ENCODE assay signal across 10 cellular contexts in the genomic region with DNA sequence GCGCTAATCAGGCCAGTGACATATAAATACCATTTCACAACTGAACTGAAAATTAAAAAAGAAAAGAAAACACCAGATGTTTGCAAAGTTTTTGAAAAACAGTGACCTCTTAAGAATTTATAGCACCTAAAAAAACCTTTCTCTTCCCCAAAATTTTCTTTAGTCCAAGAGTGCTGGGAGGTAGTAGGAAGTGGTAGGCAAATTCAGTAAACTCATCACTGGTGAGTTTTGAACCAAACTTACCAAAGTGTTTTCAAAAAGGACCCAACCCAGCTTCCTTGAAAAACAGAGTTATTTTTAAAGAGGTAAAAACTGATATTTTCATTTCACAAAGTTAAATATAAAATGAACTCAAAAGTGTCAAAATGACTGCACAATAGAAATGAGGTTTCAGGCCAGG. TPM values are rescaled to one million over a fixed set of nuclear protein-coding genes. Genes with fewer than 3 reads are reported as not detected.
DNase-seq lines count a peak whose midpoint lies in the region; ATAC-seq and TF ChIP-seq lines count a peak whose summit lies in the region.
"Had no signal": no experiment of that assay in that cellular context is flagged by ENCODE, and none has a peak within 500 bp of the region (broad histone marks: within the 10 kb centered on the region; RNA-seq: fewer than 3 reads in every experiment).

No MANE protein-coding gene starts in this region.

- no peaks in the 10 kb centered on the region for H3K36me3 Mint-ChIP-seq in activated T-helper 17 cell treated with anti-CD3 and anti-CD28 coated beads, Interleukin-2, amount 50 U/mL, for 72 hours (ENCODE audit: low read depth)

- H3K27ac ChIP-seq in esophagus muscularis mucosa (replicated peaks in 1 of 4) (peak overlapping the region; percentile 76 to 85 (median 82)), subcutaneous abdominal adipose tissue (ENCODE audit: low read depth, low read length) (peak overlapping the region; percentile 69), SK-N-SH (ENCODE audit: low read depth in 2 of 2, low read length in 1 of 2) (no peak overlapping the region)

- H3K9me2 ChIP-seq in SK-N-SH = no peaks in the 10 kb centered on the region

- no peak for TF ChIP-seq RAD21 in SK-N-SH (IDR thresholded peaks at IDR 0.05; ENCODE audit: low read length)

- no peak for TF ChIP-seq EP300 in esophagus muscularis mucosa (IDR thresholded peaks at IDR 0.05)
- no peak for TF ChIP-seq EP300 in SK-N-SH (IDR thresholded peaks at IDR 0.05; ENCODE audit: borderline replicate concordance in 1 of 2, low read depth in 1 of 2, low read length in 1 of 2)

- H3K4me1 Mint-ChIP-seq in activated T-helper 17 cell treated with anti-CD3 and anti-CD28 coated beads, Interleukin-2, amount 50 U/mL, for 72 hours = no peaks in the 10 kb centered on the region

- H3K27me3 ChIP-seq in esophagus muscularis mucosa = no peaks in the 10 kb centered on the region
- no peaks in the 10 kb centered on the region for H3K27me3 ChIP-seq in subcutaneous abdominal adipose tissue (ENCODE audit: control insufficient read depth in 5 of 5, insufficient read depth in 4 of 5, low read length in 5 of 5)
- H3K27me3 ChIP-seq in SK-N-SH (ENCODE audit: insufficient read depth) = no peaks in the 10 kb centered on the region

- H3K4me3 ChIP-seq in esophagus muscularis mucosa = no peak overlapping the region
- H3K4me3 ChIP-seq in subcutaneous abdominal adipose tissue (ENCODE audit: low read depth in 1 of 5, low read length in 5 of 5) = no peak overlapping the region
- no peak overlapping the region for H3K4me3 ChIP-seq in SK-N-SH (ENCODE audit: low read depth in 2 of 2, low read length in 1 of 2)

- intact Hi-C loops in esophagus muscularis mucosa (cut with DNase I) = no loop called here

- H3K9me3 Mint-ChIP-seq in activated T-helper 17 cell treated with anti-CD3 and anti-CD28 coated beads, Interleukin-2, amount 50 U/mL, for 72 hours = no peaks in the 10 kb centered on the region

- DNase-seq in esophagus muscularis mucosa (ENCODE audit: extremely low spot score) (no peak), SK-N-SH (no peak), NCI-H1436 (lab: John Stamatoyannopoulos, UW) (no peak)
- DNase-seq: DMS153; NK-92 treated with Interleukin-12 subunit alpha and Interleukin-12 subunit beta, amount 100 ng/mL, for 24 hours had no signal

- 77% methylated on average over 1 of the region's 1 CpG for WGBS in esophagus muscularis mucosa
- WGBS in SK-N-SH (ENCODE audit: low lambda C conversion rate) = 95% methylated on average over 1 of the region's 1 CpG

- peaks cover 58% of the 10 kb centered on the region for H4K20me1 ChIP-seq in SK-N-SH (ENCODE audit: insufficient read depth)

- ATAC-seq in GM21381 (IDR thresholded peaks at IDR 0.05; ENCODE audit: unreplicated experiment) (peak; percentile 20), HG03342 (IDR thresholded peaks at IDR 0.05; ENCODE audit: unreplicated experiment) (peak; percentile 9), HG02870 (IDR thresholded peaks at IDR 0.05; ENCODE audit: unreplicated experiment) (no peak)
- ATAC-seq in activated T-helper 17 cell treated with anti-CD3 and anti-CD28 coated beads, Interleukin-2, amount 50 U/mL, for 72 hours (replicated peaks) = no peak

- POLR2A ChIA-PET in SK-N-SH (lab: Yijun Ruan, JAX) = interaction anchor here (0.6 kb wide), 1 partner anchor 343 kb away, joined by 4 read pairs; no protein-coding TSS in a partner anchor

- H3K27me3 Mint-ChIP-seq in activated T-helper 17 cell treated with anti-CD3 and anti-CD28 coated beads, Interleukin-2, amount 50 U/mL, for 72 hours = no peaks in the 10 kb centered on the region

- H3K79me2 ChIP-seq in SK-N-SH (ENCODE audit: insufficient read depth) = peaks cover 40% of the 10 kb centered on the region

- no peaks in the 10 kb centered on the region for H3F3A ChIP-seq in SK-N-SH (replicated peaks; ENCODE audit: insufficient read depth)

- H3K36me3 ChIP-seq in esophagus muscularis mucosa = peaks cover 0 to 13% (median 0%) of the 10 kb centered on the region in 4 donors
- H3K36me3 ChIP-seq in subcutaneous abdominal adipose tissue (ENCODE audit: control insufficient read depth in 5 of 5, insufficient read depth in 5 of 5, low read length in 5 of 5) = peaks cover 0 to 11% (median 6%) of the 10 kb centered on the region in 5 donors
- H3K36me3 ChIP-seq in SK-N-SH (replicated peaks in 1 of 2; ENCODE audit: control insufficient read depth in 1 of 2, insufficient read depth in 2 of 2, low read length in 1 of 2) = peaks cover 3 to 11% of the 10 kb centered on the region in 2 experiments

- H3K4me1 ChIP-seq in esophagus muscularis mucosa = peaks cover 87 to 100% (median 98%) of the 10 kb centered on the region in 4 donors
- peaks cover 0 to 37% (median 33%) of the 10 kb centered on the region in 5 donors for H3K4me1 ChIP-seq in subcutaneous abdominal adipose tissue (ENCODE audit: control insufficient read depth in 5 of 5, insufficient read depth in 5 of 5, low read length in 5 of 5)
- peaks cover 7 to 16% of the 10 kb centered on the region in 2 experiments; a peak in 3 of 4 replicates for H3K4me1 ChIP-seq in SK-N-SH (ENCODE audit: control insufficient read depth in 1 of 2, insufficient read depth in 2 of 2, low read depth in 1 of 2, low read length in 1 of 2)

- no peak overlapping the region for H3K4me3 Mint-ChIP-seq in activated T-helper 17 cell treated with anti-CD3 and anti-CD28 coated beads, Interleukin-2, amount 50 U/mL, for 72 hours

- H3K27ac Mint-ChIP-seq in activated T-helper 17 cell treated with anti-CD3 and anti-CD28 coated beads, Interleukin-2, amount 50 U/mL, for 72 hours = no peak overlapping the region

- no peak for TF ChIP-seq POLR2A in esophagus muscularis mucosa (IDR thresholded peaks at IDR 0.05; ENCODE audit: low read depth)

- H3K4me2 ChIP-seq in SK-N-SH = no peak overlapping the region

- H3K9ac ChIP-seq in subcutaneous abdominal adipose tissue (ENCODE audit: low read length in 5 of 5) (peak overlapping the region in 1 of 5 donors; percentile 11), SK-N-SH (no peak overlapping the region)

- CTCF ChIA-PET in SK-N-SH (lab: Yijun Ruan, JAX) = interaction anchor here (0.9 to 2.5 kb wide), 5 partner anchors 14 to 108 kb away, joined by 3 to 15 read pairs (median 3); no protein-coding TSS in a partner anchor

- TF ChIP-seq CTCF in esophagus muscularis mucosa (IDR thresholded peaks at IDR 0.05) (no peak), SK-N-SH (IDR thresholded peaks at IDR 0.05) (no peak)

- no peak overlapping the region for H2AFZ ChIP-seq in SK-N-SH (ENCODE audit: low read depth)

- no peaks in the 10 kb centered on the region for H3K9me3 ChIP-seq in esophagus muscularis mucosa
- H3K9me3 ChIP-seq in subcutaneous abdominal adipose tissue (ENCODE audit: control insufficient read depth in 5 of 5, low read length in 5 of 5) = no peaks in the 10 kb centered on the region
- no peaks in the 10 kb centered on the region for H3K9me3 ChIP-seq in SK-N-SH

TF ChIP-seq in SK-N-SH, 30 proteins besides CTCF, POLR2A, EP300 and RAD21 (continues in another document):
- no peak for TF ChIP-seq ELF1 (IDR thresholded peaks at IDR 0.05)
- no peak for TF ChIP-seq JUND (IDR thresholded peaks at IDR 0.05)
- no peak for TF ChIP-seq FOXJ3 (CRISPR knock-in tag; IDR thresholded peaks at IDR 0.05)
- TF ChIP-seq NRF1 (IDR thresholded peaks at IDR 0.05; ENCODE audit: low read depth, low read length) = no peak
- no peak for TF ChIP-seq GATA2 (CRISPR knock-in tag; IDR thresholded peaks at IDR 0.05)

RNA-seq across cellular contexts. Expression of gene ATP6V1E2, which starts 27.4 kb away (rescaled TPM):
- 1 to 10 TPM; 3.6 to 7.5 (median 5.5) TPM for total RNA-seq in esophagus muscularis mucosa
- total RNA-seq in activated T-helper 17 cell treated with anti-CD3 and anti-CD28 coated beads, Interleukin-2, amount 50 U/mL, for 72 hours = 1 to 10 TPM; 2.2 to 5.2 TPM
- 9.3 and 9.5 TPM in 2 replicates for polyA plus RNA-seq in SK-N-SH (2012; rRNA removed)
- polyA plus RNA-seq in SK-N-SH (2012; cell fraction: cytosol; rRNA removed) = 6.3 and 9.7 TPM in 2 replicates
- 7.2 and 8.1 TPM in 2 replicates for polyA plus RNA-seq in SK-N-SH (2012; cell fraction: nucleus; rRNA removed)

RNA-seq across cellular contexts. Expression of gene RHOQ, which starts 27.5 kb away (rescaled TPM):
- 100 to 1,000 TPM; 107 to 168 (median 142) TPM for total RNA-seq in esophagus muscularis mucosa
- total RNA-seq in activated T-helper 17 cell treated with anti-CD3 and anti-CD28 coated beads, Interleukin-2, amount 50 U/mL, for 72 hours = 1 to 10 TPM; 5.2 to 8.4 TPM
- polyA plus RNA-seq in SK-N-SH (2012; rRNA removed) = 33.6 and 41.2 TPM in 2 replicates
- polyA plus RNA-seq in SK-N-SH (2012; cell fraction: cytosol; rRNA removed) = 52.0 and 64.7 TPM in 2 replicates
- polyA plus RNA-seq in SK-N-SH (2012; cell fraction: nucleus; rRNA removed) = 36.9 and 64.0 TPM in 2 replicates

RNA-seq across cellular contexts. Expression of gene PIGF, which starts 47.1 kb away (rescaled TPM):
- total RNA-seq in esophagus muscularis mucosa = 1 to 10 TPM; 5.2 to 8.3 (median 6.4) TPM
- total RNA-seq in activated T-helper 17 cell treated with anti-CD3 and anti-CD28 coated beads, Interleukin-2, amount 50 U/mL, for 72 hours = 10 to 100 TPM; 22.8 to 36.1 TPM
- 38.0 and 55.2 TPM in 2 replicates for polyA plus RNA-seq in SK-N-SH (2012; rRNA removed)
- 52.3 and 60.7 TPM in 2 replicates for polyA plus RNA-seq in SK-N-SH (2012; cell fraction: cytosol; rRNA removed)
- polyA plus RNA-seq in SK-N-SH (2012; cell fraction: nucleus; rRNA removed) = 34.9 and 58.4 TPM in 2 replicates

RNA-seq across cellular contexts. Expression of gene CRIPT, which starts 47.2 kb away (rescaled TPM):
- total RNA-seq in esophagus muscularis mucosa = 10 to 100 TPM; 13.9 to 20.7 (median 18.3) TPM
- total RNA-seq in activated T-helper 17 cell treated with anti-CD3 and anti-CD28 coated beads, Interleukin-2, amount 50 U/mL, for 72 hours = 10 to 100 TPM; 10.3 to 13.3 TPM
- polyA plus RNA-seq in SK-N-SH (2012; rRNA removed) = 6.9 and 7.2 TPM in 2 replicates
- 11.5 and 17.7 TPM in 2 replicates for polyA plus RNA-seq in SK-N-SH (2012; cell fraction: cytosol; rRNA removed)
- polyA plus RNA-seq in SK-N-SH (2012; cell fraction: nucleus; rRNA removed) = 1.7 and 3.7 TPM in 2 replicates

Comparison
In these comparisons a context has a peak if more than half of its experiments do, and no peak if none do; other contexts are left out.
1. ATAC-seq: peak in GM21381 (single experiment) and HG03342 (single experiment); none in HG02870 (single experiment) and activated T-helper 17 cell treated with anti-CD3 and anti-CD28 coated beads, Interleukin-2, amount 50 U/mL, for 72 hours (single experiment).
2. H3K27ac ChIP-seq: peak in esophagus muscularis mucosa (4 of 4) and subcutaneous abdominal adipose tissue (single experiment); none in SK-N-SH (0 of 2).
3. RNA of gene RHOQ, which starts 27.5 kb away (total RNA-seq): 107 to 168 TPM in esophagus muscularis mucosa; 5.2 to 8.4 TPM in activated T-helper 17 cell treated with anti-CD3 and anti-CD28 coated beads, Interleukin-2, amount 50 U/mL, for 72 hours; every median in the first group is over 10 times any median in the second.